10 cellular contexts compared by ENCODE assay signal in genomic region chr1:153357853-153358690, GRCh38. TPM values are rescaled to one million over a fixed set of nuclear protein-coding genes. Genes with fewer than 3 reads are reported as not detected.
DNase-seq lines count a peak whose midpoint lies in the region; ATAC-seq and TF ChIP-seq lines count a peak whose summit lies in the region.
"Had no signal": no experiment of that assay in that cellular context is flagged by ENCODE, and none has a peak within 500 bp of the region (broad histone marks: within the 10 kb centered on the region; RNA-seq: fewer than 3 reads in every experiment).

Gene S100A9 (plus strand): TSS chr1:153357854. CDS start chr1:153358284, 430 bp downstream.

- H3K9me3 Mint-ChIP-seq in T-helper 1 cell treated with Interleukin-12 subunit alpha and Interleukin-12 subunit beta and Interleukin-4 antibody, amounts not matched to agents 30 μg/mL and 1 μg/mL, for 36 hours: no peaks in the 10 kb centered on the region

- DNase-seq in T-helper 1 cell (no peak), dorsolateral prefrontal cortex (no peak), lung (ENCODE audit: low spot score) (no peak)

- H3K36me3 Mint-ChIP-seq in T-helper 1 cell treated with Interleukin-12 subunit alpha and Interleukin-12 subunit beta and Interleukin-4 antibody, amounts not matched to agents 30 μg/mL and 1 μg/mL, for 36 hours (ENCODE audit: low read depth): no peaks in the 10 kb centered on the region

- 39 to 58% methylated on average over 11 of the region's 11 CpGs for WGBS in lung, 2 donors
- WGBS in thymus: 69% methylated on average over 11 of the region's 11 CpGs

- H3K9me3 ChIP-seq in lung (ENCODE audit: control insufficient read depth in 2 of 2, insufficient read depth in 1 of 2, low read length in 1 of 2) (no peaks in the 10 kb centered on the region), thymus (ENCODE audit: control insufficient read depth) (no peaks in the 10 kb centered on the region)

- no peaks in the 10 kb centered on the region for H3K27me3 ChIP-seq in dorsolateral prefrontal cortex
- H3K27me3 ChIP-seq in lung (ENCODE audit: control insufficient read depth, insufficient read depth): no peaks in the 10 kb centered on the region
- H3K27me3 ChIP-seq in thymus (ENCODE audit: control insufficient read depth, insufficient read depth): no peaks in the 10 kb centered on the region

- H3K4me1 ChIP-seq in lung (ENCODE audit: control insufficient read depth in 2 of 2, insufficient read depth in 2 of 2, low read length in 2 of 2): no peaks in the 10 kb centered on the region
- no peaks in the 10 kb centered on the region for H3K4me1 ChIP-seq in thymus (ENCODE audit: control insufficient read depth, insufficient read depth, low read length)

- intact Hi-C loops in dorsolateral prefrontal cortex (cut with DNase I): loop anchor here in 1 of 2 donors (10.0 kb wide), 1 partner anchor 627 kb away; the partner anchor contains the start of gene RAB13

- no peaks in the 10 kb centered on the region for H3K36me3 ChIP-seq in lung (ENCODE audit: control insufficient read depth in 2 of 2, insufficient read depth in 2 of 2, low read length in 2 of 2)
- H3K36me3 ChIP-seq in thymus (ENCODE audit: control insufficient read depth, insufficient read depth): no peaks in the 10 kb centered on the region

- no peak within 1 kb of the TSS for H3K27ac Mint-ChIP-seq in T-helper 1 cell treated with Interleukin-12 subunit alpha and Interleukin-12 subunit beta and Interleukin-4 antibody, amounts not matched to agents 30 μg/mL and 1 μg/mL, for 36 hours

- ATAC-seq in lung (ENCODE audit: insufficient read depth, low FRiP score) (no peak), GM18517 (IDR thresholded peaks at IDR 0.05; ENCODE audit: unreplicated experiment) (no peak), GM21576 (IDR thresholded peaks at IDR 0.05; ENCODE audit: unreplicated experiment) (no peak), HG02763 (IDR thresholded peaks at IDR 0.05; ENCODE audit: unreplicated experiment) (no peak)

- TF ChIP-seq CTCF in dorsolateral prefrontal cortex (IDR thresholded peaks at IDR 0.05 in 54 of 56, conservative IDR thresholded peaks at IDR 0.05 in 2 of 56; ENCODE audit: low read depth in 1 of 56, partially characterized antibody in 56 of 56): no peak
- no peak for TF ChIP-seq CTCF in lung (IDR thresholded peaks at IDR 0.05; ENCODE audit: control extremely low read depth, extremely low read depth)

- H3K27me3 Mint-ChIP-seq in T-helper 1 cell treated with Interleukin-12 subunit alpha and Interleukin-12 subunit beta and Interleukin-4 antibody, amounts not matched to agents 30 μg/mL and 1 μg/mL, for 36 hours (ENCODE audit: low read depth): no peaks in the 10 kb centered on the region

- H3K4me1 Mint-ChIP-seq in T-helper 1 cell treated with Interleukin-12 subunit alpha and Interleukin-12 subunit beta and Interleukin-4 antibody, amounts not matched to agents 30 μg/mL and 1 μg/mL, for 36 hours (ENCODE audit: low read depth): peaks cover 22% of the 10 kb centered on the region

- H3K27ac ChIP-seq in dorsolateral prefrontal cortex: peak within 1 kb of the TSS in 4 of 59 donors; percentile 3 to 36 (median 24)
- H3K27ac ChIP-seq in lung (ENCODE audit: low read depth in 1 of 2, low read length in 1 of 2): peak within 1 kb of the TSS in 1 of 2 donors; percentile 77
- H3K27ac ChIP-seq in thymus (ENCODE audit: low read depth): no peak within 1 kb of the TSS

- H3K4me3 ChIP-seq in dorsolateral prefrontal cortex: peak within 1 kb of the TSS in 7 of 59 donors; percentile 2 to 43 (median 21)
- H3K4me3 ChIP-seq in lung: no peak within 1 kb of the TSS
- no peak within 1 kb of the TSS for H3K4me3 ChIP-seq in thymus (ENCODE audit: low read length)

- H3K4me3 Mint-ChIP-seq in T-helper 1 cell treated with Interleukin-12 subunit alpha and Interleukin-12 subunit beta and Interleukin-4 antibody, amounts not matched to agents 30 μg/mL and 1 μg/mL, for 36 hours: peak within 1 kb of the TSS; percentile 54

RNA-seq across cellular contexts. Expression of gene S100A9, which starts in this region (rescaled TPM):
- total RNA-seq in dorsolateral prefrontal cortex: 100 to 1,000 TPM in 9 of 120 experiments, 10 to 100 TPM in 83, 1 to 10 TPM in 25, under 1 TPM in 1, not detected in 2; 1.00 to 458 (median 25.1) TPM
- total RNA-seq in lung: 100 to 1,000 TPM; 394 to 769 TPM
- over 10,000 TPM in 1 of 2 donors, 100 to 1,000 TPM in 1; 550 to 16,342 TPM for polyA plus RNA-seq in lung
- 1,119 TPM for polyA plus RNA-seq in thymus
- total RNA-seq: A172, fibroblast of lung had no signal
- polyA plus RNA-seq: fibroblast of lung had no signal
